10 cellular contexts compared by ENCODE assay signal in the genomic region with DNA sequence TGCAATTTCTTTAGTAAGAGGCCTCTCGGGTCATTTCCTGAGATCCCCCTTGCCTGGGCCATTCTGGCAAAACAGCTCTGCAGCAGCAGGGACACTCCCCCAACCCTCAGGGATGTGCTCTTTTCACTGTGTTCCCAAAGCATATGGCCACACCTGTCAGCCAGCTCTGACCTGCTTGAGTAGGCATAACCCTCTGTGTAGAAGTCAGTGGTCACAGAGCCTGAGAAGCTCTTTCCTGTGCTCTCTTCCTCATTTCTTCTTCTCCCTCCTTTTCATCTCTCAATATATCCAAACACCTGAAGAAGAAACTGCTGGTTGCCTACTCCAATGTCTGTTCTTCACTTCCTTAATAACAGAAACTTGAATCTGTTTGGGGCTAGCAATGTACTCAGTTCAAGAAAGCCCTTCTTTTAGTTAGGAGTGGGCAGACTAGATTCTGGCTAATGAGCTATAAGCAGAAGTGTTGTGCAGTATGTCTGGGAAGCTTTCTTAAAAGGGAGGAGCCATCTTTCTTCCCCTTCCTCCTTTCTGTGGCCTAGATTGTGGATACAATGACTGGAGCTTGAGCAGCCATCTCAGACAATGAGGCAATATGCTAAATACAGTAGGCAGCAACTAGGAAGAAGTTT.
DNase-seq lines count a peak whose midpoint lies in the region; ATAC-seq and TF ChIP-seq lines count a peak whose summit lies in the region.
"Had no signal": no experiment of that assay in that cellular context is flagged by ENCODE, and none has a peak within 500 bp of the region (broad histone marks: within the 10 kb centered on the region; RNA-seq: fewer than 3 reads in every experiment).

No MANE protein-coding gene starts in this region.

- no peak overlapping the region for H3K4me3 Mint-ChIP-seq in natural killer cell
- H3K4me3 Mint-ChIP-seq: HFFc6 had no signal

- peaks cover 4 to 19% of the 10 kb centered on the region in 2 donors for H3K27me3 Mint-ChIP-seq in natural killer cell (ENCODE audit: low read depth in 2 of 2)

- H3K36me3 ChIP-seq in brain microvascular endothelial cell (replicated peaks) = no peaks in the 10 kb centered on the region

- no peak overlapping the region for H3K27ac ChIP-seq in brain microvascular endothelial cell

- no peak for TF ChIP-seq CTCF in GM12865 (IDR thresholded peaks at IDR 0.05; ENCODE audit: insufficient read depth, low read depth, low read length, missing control alignments)
- no peak for TF ChIP-seq CTCF in GM10266 (IDR thresholded peaks at IDR 0.05; ENCODE audit: control insufficient read depth, insufficient read depth, low read depth, missing control alignments)
- no peak for TF ChIP-seq CTCF in natural killer cell (IDR thresholded peaks at IDR 0.05)
- TF ChIP-seq CTCF in brain microvascular endothelial cell (IDR thresholded peaks at IDR 0.05; ENCODE audit: low read depth, low read length, missing control alignments) = no peak

- peak; percentile 85 for ATAC-seq in GM21717 (IDR thresholded peaks at IDR 0.05; ENCODE audit: unreplicated experiment)
- ATAC-seq in HG03571 (IDR thresholded peaks at IDR 0.05; ENCODE audit: unreplicated experiment) = peak; percentile 83
- ATAC-seq in Right ventricle myocardium inferior = peak; percentile 46
- ATAC-seq in natural killer cell = no peak

- H3K27me3 ChIP-seq in brain microvascular endothelial cell (replicated peaks) = no peaks in the 10 kb centered on the region

- DNase-seq in GM12865 (ENCODE audit: low read depth) (peak; percentile 63), Right ventricle myocardium inferior (ENCODE audit: missing footprints) (no peak), epidermal melanocyte (ENCODE audit: insufficient read length, low spot score) (no peak), GM10266 (ENCODE audit: extremely low spot score) (no peak), natural killer cell (no peak), brain microvascular endothelial cell (no peak)
- DNase-seq: HFFc6, T-helper 1 cell had no signal

- no peaks in the 10 kb centered on the region for H3K36me3 Mint-ChIP-seq in natural killer cell

- H3K4me1 Mint-ChIP-seq in natural killer cell = peaks cover 0 to 11% of the 10 kb centered on the region in 2 donors

- intact Hi-C loops in Right ventricle myocardium inferior (cut with DNase I) (no loop called here), natural killer cell (cut with micrococcal nuclease) (no loop called here)

- in situ Hi-C loops in brain microvascular endothelial cell (cut with HindIII; ENCODE audit: low pct_ligation_motif_present, low sequenced_read_pairs) = no loop called here

- H3K9me3 Mint-ChIP-seq in natural killer cell = no peaks in the 10 kb centered on the region
- H3K9me3 Mint-ChIP-seq: HFFc6 had no signal

- H3K4me3 ChIP-seq in GM12865 (ENCODE audit: low read depth, low read length) (no peak overlapping the region), brain microvascular endothelial cell (ENCODE audit: low read depth, low read length) (no peak overlapping the region)

- H3K27ac Mint-ChIP-seq in natural killer cell = peak overlapping the region in 1 of 2 donors; percentile 53
- H3K27ac Mint-ChIP-seq: HFFc6 had no signal

Comparison
In these comparisons a context has a peak if more than half of its experiments do, and no peak if none do; other contexts are left out.
1. ATAC-seq: peak in GM21717 (single experiment), HG03571 (single experiment) and Right ventricle myocardium inferior (single experiment); none in natural killer cell (0 of 3).